In the genomic region with DNA sequence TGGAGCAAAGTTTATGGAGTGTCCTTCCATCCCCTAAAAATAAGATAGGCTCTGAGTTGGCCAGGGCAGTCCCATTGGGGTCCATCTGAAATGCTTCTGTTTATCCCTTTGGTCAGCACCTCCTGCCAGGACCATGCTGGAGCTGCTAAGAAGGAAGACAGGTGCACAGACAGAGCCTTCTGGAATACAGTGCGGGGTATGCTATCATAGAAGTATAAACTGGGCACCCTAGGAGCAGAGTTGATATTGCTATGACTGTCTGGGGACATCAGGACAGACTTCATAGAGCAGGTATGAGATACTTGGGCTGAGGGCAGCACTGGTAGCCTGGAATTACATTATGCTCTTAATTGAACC, we compare ENCODE assay signal across 9 cellular contexts.
DNase-seq lines count a peak whose midpoint lies in the region; ATAC-seq and TF ChIP-seq lines count a peak whose summit lies in the region.
"Had no signal": no experiment of that assay in that cellular context is flagged by ENCODE, and none has a peak within 500 bp of the region (broad histone marks: within the 10 kb centered on the region; RNA-seq: fewer than 3 reads in every experiment).

No MANE protein-coding gene starts in this region.

- peaks cover 22% of the 10 kb centered on the region for H3K9me1 ChIP-seq in IMR-90 (ENCODE audit: insufficient read depth, low read length)

- H3K9ac ChIP-seq in IMR-90 (ENCODE audit: low read depth, low read length), result no peak overlapping the region
- no peak overlapping the region for H3K9ac ChIP-seq in colonic mucosa (ENCODE audit: low read depth in 2 of 2, low read length in 2 of 2)

- no peak for TF ChIP-seq RAD21 in IMR-90 (IDR thresholded peaks at IDR 0.05; ENCODE audit: low read length)

- no TSS peak for BruUV-seq in IMR-90 (replicated peaks; lab: Mats Ljungman, UMichigan)

- in situ Hi-C loops in IMR-90 (cut with MboI; ENCODE audit: low sequenced_read_pairs), result no loop called here

- H3K14ac ChIP-seq in IMR-90 (replicated peaks; ENCODE audit: low read depth, low read length), result 0 out of 2 replicates have a peak overlapping the region, but pooled peaks have one; percentile 22

- no peaks in the 10 kb centered on the region for H3K4me1 Mint-ChIP-seq in glutamatergic neuron (ENCODE audit: low read depth, unreplicated experiment)

- H2AK9ac ChIP-seq in IMR-90 (replicated peaks; ENCODE audit: low read depth, low read length, poor library complexity), result no peak overlapping the region

- no peaks in the 10 kb centered on the region for H3K36me3 Mint-ChIP-seq in glutamatergic neuron (ENCODE audit: unreplicated experiment)
- H3K36me3 Mint-ChIP-seq: brain had no signal

- intact Hi-C loops in IMR-90 (cut with micrococcal nuclease) (loop anchor here (5.0 kb wide), 1 partner anchor 48 kb away; no protein-coding TSS in a partner anchor), colonic mucosa (cut with DNase I) (no loop called here), ovary (cut with DNase I) (no loop called here), posterior cingulate gyrus (cut with DNase I) (loop anchor here (2.0 kb wide), 1 partner anchor 48 kb away; no protein-coding TSS in a partner anchor)

- H3K27ac Mint-ChIP-seq in glutamatergic neuron (ENCODE audit: unreplicated experiment), result no peak overlapping the region

- no peak overlapping the region for H3K56ac ChIP-seq in IMR-90 (ENCODE audit: extremely low read depth, insufficient read depth, low read length)

- H3K27me3 ChIP-seq in ACC112 (ENCODE audit: insufficient read depth, low read length) (no peaks in the 10 kb centered on the region), IMR-90 (ENCODE audit: control insufficient read depth, insufficient read depth, low read length) (no peaks in the 10 kb centered on the region), colonic mucosa (no peaks in the 10 kb centered on the region), ovary (no peaks in the 10 kb centered on the region)

- H4K5ac ChIP-seq in IMR-90 (ENCODE audit: low read depth, low read length), result no peak overlapping the region

- H3K4me1 ChIP-seq in ACC112 (ENCODE audit: control insufficient read depth, insufficient read depth, low read length, unreplicated experiment) (peaks cover 65% of the 10 kb centered on the region), IMR-90 (ENCODE audit: control insufficient read depth, insufficient read depth, low read length) (peaks cover 33% of the 10 kb centered on the region), colonic mucosa (peaks cover 33% of the 10 kb centered on the region), ovary (ENCODE audit: insufficient read depth) (peaks cover 21% of the 10 kb centered on the region)

- H3K18ac ChIP-seq in IMR-90 (ENCODE audit: low read depth, low read length), result no peak overlapping the region; the same call in 1 of the 2 replicates

- TF ChIP-seq CTCF in IMR-90 (conservative IDR thresholded peaks at IDR 0.05; ENCODE audit: low read depth, low read length), result no peak
- TF ChIP-seq CTCF in colonic mucosa (IDR thresholded peaks at IDR 0.05), result no peak
- TF ChIP-seq CTCF in ovary (IDR thresholded peaks at IDR 0.05), result no peak
- TF ChIP-seq CTCF in glutamatergic neuron (IDR thresholded peaks at IDR 0.05; ENCODE audit: partially characterized antibody, unreplicated experiment), result no peak

- peak overlapping the region; percentile 26; the same call in 1 of the 2 replicates for H4K91ac ChIP-seq in IMR-90 (ENCODE audit: insufficient read depth, low read depth, low read length)

- ATAC-seq in IMR-90 (ENCODE audit: low read depth) (no peak), HG03354 (IDR thresholded peaks at IDR 0.05; ENCODE audit: poor library complexity, severe bottlenecking, unreplicated experiment) (no peak)

- no peaks in the 10 kb centered on the region for H3K9me3 ChIP-seq in IMR-90 (ENCODE audit: control insufficient read depth, insufficient read depth, low read length)
- H3K9me3 ChIP-seq in colonic mucosa, result no peaks in the 10 kb centered on the region
- no peaks in the 10 kb centered on the region for H3K9me3 ChIP-seq in ovary

- no peak overlapping the region for H2BK5ac ChIP-seq in IMR-90 (ENCODE audit: low read depth, low read length, poor library complexity, severe bottlenecking)

- H3K79me2 ChIP-seq in ACC112 (ENCODE audit: control insufficient read depth, insufficient read depth, low read length, unreplicated experiment), result peaks cover 8% of the 10 kb centered on the region

- H3K4ac ChIP-seq in IMR-90 (ENCODE audit: low read depth, low read length), result peak overlapping the region; percentile 60; the same call in 1 of the 2 replicates

- H3K36me3 ChIP-seq in ACC112 (ENCODE audit: insufficient read depth, low read length) (no peaks in the 10 kb centered on the region), IMR-90 (ENCODE audit: control insufficient read depth, insufficient read depth, low read length) (no peaks in the 10 kb centered on the region), colonic mucosa (no peaks in the 10 kb centered on the region), ovary (no peaks in the 10 kb centered on the region)

- CTCF ChIA-PET in IMR-90 (lab: Yijun Ruan, JAX), result interaction anchor here (1.0 to 1.3 kb wide), 3 partner anchors 9 to 175 kb away, joined by 3 to 6 read pairs (median 3); no protein-coding TSS in a partner anchor

- H3K4me3 ChIP-seq in ACC112 (ENCODE audit: low read depth, low read length), result peak overlapping the region; percentile 8; the same call in 1 of the 2 replicates
- H3K4me3 ChIP-seq in IMR-90 (ENCODE audit: insufficient read depth, low read depth, low read length), result no peak overlapping the region
- H3K4me3 ChIP-seq in colonic mucosa, result no peak overlapping the region
- H3K4me3 ChIP-seq in ovary, result no peak overlapping the region

- TF ChIP-seq EP300 in ovary (IDR thresholded peaks at IDR 0.05), result no peak

- H2BK120ac ChIP-seq in IMR-90 (ENCODE audit: low read depth, low read length), result peak overlapping the region; percentile 45; the same call in 1 of the 2 replicates

- POLR2A ChIA-PET in IMR-90 (lab: Charles Lee; ENCODE audit: unreplicated experiment), result no interaction called here

- peak overlapping the region; percentile 98 for H3K27ac ChIP-seq in ACC112 (ENCODE audit: low read depth, low read length)
- no peak overlapping the region; the same call in 1 of the 2 replicates for H3K27ac ChIP-seq in IMR-90 (ENCODE audit: insufficient read depth, low read length)
- H3K27ac ChIP-seq in colonic mucosa, result peak overlapping the region; percentile 53
- H3K27ac ChIP-seq in ovary, result peak overlapping the region; percentile 28 to 75

- H3K79me1 ChIP-seq in IMR-90 (ENCODE audit: low read depth in 1 of 2, low read length in 2 of 2), result peaks cover 0 to 6% of the 10 kb centered on the region in 2 experiments; a peak in 3 of 4 replicates

- H2BK20ac ChIP-seq in IMR-90 (ENCODE audit: low read depth, low read length), result 0 out of 2 replicates have a peak overlapping the region, but pooled peaks have one; percentile 72

- H4K8ac ChIP-seq in IMR-90 (ENCODE audit: low read depth in 2 of 2, low read length in 2 of 2), result peak overlapping the region; percentile 60 to 67; a peak in 1 of 4 replicates

- H4K20me1 ChIP-seq in IMR-90 (ENCODE audit: insufficient read depth, low read length), result no peaks in the 10 kb centered on the region

- H3K27me3 Mint-ChIP-seq in glutamatergic neuron (ENCODE audit: unreplicated experiment), result peaks cover 1% of the 10 kb centered on the region

- DNase-seq in IMR-90 (no peak), colonic mucosa (no peak), ovary (no peak), posterior cingulate gyrus (no peak), glutamatergic neuron (no peak)
- DNase-seq in stimulated activated CD4-positive, alpha-beta T cell treated with anti-CD3 and anti-CD28 coated beads, Interleukin-1b, Interleukin-23, amount 100 ng/mL, for 48 hours, result no peak

- WGBS in IMR-90 (ENCODE audit: extremely low coverage in 2 of 2, insufficient read length in 1 of 2), 2 experiments, result 100% methylated on average over 1 of the region's 1 CpG; no CpG with 5 or more reads in 1 of the 2 experiments
- 93 to 96% (median 96%) methylated on average over 1 of the region's 1 CpG for WGBS in ovary, 3 donors

- no peak overlapping the region for H3K23ac ChIP-seq in IMR-90 (ENCODE audit: low read depth, low read length)

- H2BK15ac ChIP-seq in IMR-90 (ENCODE audit: low read depth, low read length), result peak overlapping the region; percentile 47; the same call in 1 of the 3 replicates

- H3K4me3 Mint-ChIP-seq in glutamatergic neuron (ENCODE audit: unreplicated experiment), result no peak overlapping the region
- H3K4me3 Mint-ChIP-seq: brain had no signal

- H2AFZ ChIP-seq in ACC112 (ENCODE audit: low read length, unreplicated experiment) (peak overlapping the region; percentile 34), IMR-90 (replicated peaks; ENCODE audit: low read length, poor library complexity) (no peak overlapping the region)

- H3K9me3 Mint-ChIP-seq in glutamatergic neuron (ENCODE audit: unreplicated experiment), result peaks cover 2% of the 10 kb centered on the region
- H3K9me3 Mint-ChIP-seq: brain had no signal

- no peak overlapping the region for H3K4me2 ChIP-seq in IMR-90 (ENCODE audit: low read depth, low read length)

- no peak for TF ChIP-seq POLR2A in IMR-90 (IDR thresholded peaks at IDR 0.05; ENCODE audit: low read depth, low read length)
- TF ChIP-seq POLR2A in ovary (IDR thresholded peaks at IDR 0.05), result no peak

- dilution Hi-C loops in IMR-90 (cut with HindIII; ENCODE audit: low sequenced_read_pairs, unreplicated experiment), result no loop called here

- peak overlapping the region; percentile 41 for H2AK5ac ChIP-seq in IMR-90 (ENCODE audit: low read depth, low read length)

TF ChIP-seq in IMR-90, 13 proteins besides CTCF, POLR2A, EP300 and RAD21 (continues in another document):
- TF ChIP-seq MXI1 (IDR thresholded peaks at IDR 0.05; ENCODE audit: borderline replicate concordance, low read depth, low read length) (no peak), CHD1 (IDR thresholded peaks at IDR 0.05; ENCODE audit: low read depth, low read length) (no peak), RCOR1 (IDR thresholded peaks at IDR 0.05; ENCODE audit: insufficient replicate concordance, low read length) (no peak), FOS (IDR thresholded peaks at IDR 0.05; ENCODE audit: low read depth, low read length) (no peak), CEBPB (IDR thresholded peaks at IDR 0.05; ENCODE audit: low read depth, low read length) (no peak), RFX5 (IDR thresholded peaks at IDR 0.05; ENCODE audit: low read depth, low read length) (no peak), SMC3 (IDR thresholded peaks at IDR 0.05; ENCODE audit: low read depth, low read length) (no peak), MAFK (IDR thresholded peaks at IDR 0.05; ENCODE audit: low read depth, low read length) (no peak)
- TF ChIP-seq, protein P1, sequence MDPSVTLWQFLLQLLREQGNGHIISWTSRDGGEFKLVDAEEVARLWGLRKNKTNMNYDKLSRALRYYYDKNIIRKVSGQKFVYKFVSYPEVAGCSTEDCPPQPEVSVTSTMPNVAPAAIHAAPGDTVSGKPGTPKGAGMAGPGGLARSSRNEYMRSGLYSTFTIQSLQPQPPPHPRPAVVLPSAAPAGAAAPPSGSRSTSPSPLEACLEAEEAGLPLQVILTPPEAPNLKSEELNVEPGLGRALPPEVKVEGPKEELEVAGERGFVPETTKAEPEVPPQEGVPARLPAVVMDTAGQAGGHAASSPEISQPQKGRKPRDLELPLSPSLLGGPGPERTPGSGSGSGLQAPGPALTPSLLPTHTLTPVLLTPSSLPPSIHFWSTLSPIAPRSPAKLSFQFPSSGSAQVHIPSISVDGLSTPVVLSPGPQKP (IDR thresholded peaks at IDR 0.05; ENCODE audit: borderline replicate concordance, low read depth, low read length), result no peak

Comparison
In these comparisons a context has a peak if more than half of its experiments do, and no peak if none do; other contexts are left out.
1. intact Hi-C loops: an anchor here in IMR-90 (5.0 kb wide) and posterior cingulate gyrus (2.0 kb wide); none called in colonic mucosa and ovary.